ENCODE assay signal across 33 cellular contexts in genomic region chr14:70193396-70193795, GRCh38. TPM values are rescaled to one million over a fixed set of nuclear protein-coding genes. Genes with fewer than 3 reads are reported as not detected.
DNase-seq lines count a peak whose midpoint lies in the region; ATAC-seq and TF ChIP-seq lines count a peak whose summit lies in the region.
"Had no signal": no experiment of that assay in that cellular context is flagged by ENCODE, and none has a peak within 500 bp of the region (broad histone marks: within the 10 kb centered on the region; RNA-seq: fewer than 3 reads in every experiment).

No MANE protein-coding gene starts in this region.

- no peak overlapping the region for H3K27ac ChIP-seq in esophagus muscularis mucosa (replicated peaks in 1 of 4)
- no peak overlapping the region for H3K27ac ChIP-seq in osteoblast (ENCODE audit: low read depth, low read length)
- H3K27ac ChIP-seq: 22Rv1; A549; BLaER1; BLaER1 treated with 17β-estradiol and CSF1 and Interleukin-3, amounts not matched to agents 10 nM and 100 nM; C4-2B had no signal

- H3K36me3 ChIP-seq in esophagus muscularis mucosa (no peaks in the 10 kb centered on the region), osteoblast (ENCODE audit: insufficient read depth, low read length) (no peaks in the 10 kb centered on the region)
- H3K36me3 ChIP-seq: BE2C; BLaER1; BLaER1 treated with 17β-estradiol and CSF1 and Interleukin-3, amounts not matched to agents 10 nM and 100 nM had no signal

- ATAC-seq in GM19455 (IDR thresholded peaks at IDR 0.05; ENCODE audit: unreplicated experiment) = no peak
- ATAC-seq: CD8-positive, alpha-beta T cell had no signal

- H3K4me3 ChIP-seq in esophagus muscularis mucosa (no peak overlapping the region), osteoblast (ENCODE audit: insufficient read depth, low read length) (no peak overlapping the region)
- H3K4me3 ChIP-seq: A549; BLaER1; BLaER1 treated with 17β-estradiol and CSF1 and Interleukin-3, amounts not matched to agents 10 nM and 100 nM had no signal

- DNase-seq in activated naive CD4-positive, alpha-beta T cell treated with anti-CD3 and anti-CD28 coated beads, Interleukin-2, amount 10 ng/mL, durations not matched to agents 7 days and 5 days = no peak
- DNase-seq in esophagus muscularis mucosa (ENCODE audit: extremely low spot score) (peak; percentile 74), osteoblast (ENCODE audit: insufficient read length, low spot score, missing footprints) (peak; percentile 68)
- DNase-seq in activated CD4-positive, alpha-beta T cell treated with anti-CD3 and anti-CD28 coated beads, Interleukin-2, amount 10 ng/mL, durations not matched to agents 7 days and 5 days = no peak
- DNase-seq: 8988T; ACHN; AML-193; BE2C; C1 segment of cervical spinal cord; Calu3; CD4-positive, alpha-beta memory T cell; CD4-positive, alpha-beta T cell; CD4-positive, CD25-positive, alpha-beta regulatory T cell; CD8-positive, alpha-beta memory T cell; CD8-positive, alpha-beta T cell; COR-L47; DMS 273 treated with DMSO at 0.1 percent for 48 hours; DMS153; DMS79; DMS79 treated with DMSO at 0.1 percent for 48 hours; EL had no signal

- H3K4me1 ChIP-seq in esophagus muscularis mucosa = peaks cover 6 to 13% (median 12%) of the 10 kb centered on the region in 4 donors
- no peaks in the 10 kb centered on the region for H3K4me1 ChIP-seq in osteoblast (ENCODE audit: insufficient read depth, low read length)
- H3K4me1 ChIP-seq: A549, BE2C had no signal

- no peaks in the 10 kb centered on the region for H3K36me3 Mint-ChIP-seq in activated naive CD4-positive, alpha-beta T cell treated with anti-CD3 and anti-CD28 coated beads, Interleukin-2, amount 50 U/mL, for 24 hours
- H3K36me3 Mint-ChIP-seq in activated naive CD4-positive, alpha-beta T cell treated with anti-CD3 and anti-CD28 coated beads, Interleukin-2, amount 10 ng/mL, durations not matched to agents 7 days and 5 days = no peaks in the 10 kb centered on the region
- H3K36me3 Mint-ChIP-seq in activated CD4-positive, alpha-beta T cell treated with anti-CD3 and anti-CD28 coated beads, Interleukin-2, amount 10 ng/mL, durations not matched to agents 7 days and 5 days (ENCODE audit: low read depth) = no peaks in the 10 kb centered on the region
- H3K36me3 Mint-ChIP-seq: CD4-positive, alpha-beta memory T cell; CD4-positive, CD25-positive, alpha-beta regulatory T cell; CD8-positive, alpha-beta memory T cell; CD8-positive, alpha-beta T cell had no signal

- H2AFZ ChIP-seq in osteoblast (ENCODE audit: low read length) = no peak overlapping the region

- no peaks in the 10 kb centered on the region for H4K20me1 ChIP-seq in osteoblast (ENCODE audit: insufficient read depth, low read length)

- H3K9me3 Mint-ChIP-seq in activated naive CD4-positive, alpha-beta T cell treated with anti-CD3 and anti-CD28 coated beads, Interleukin-2, amount 50 U/mL, for 24 hours = no peaks in the 10 kb centered on the region
- no peaks in the 10 kb centered on the region for H3K9me3 Mint-ChIP-seq in activated naive CD4-positive, alpha-beta T cell treated with anti-CD3 and anti-CD28 coated beads, Interleukin-2, amount 10 ng/mL, durations not matched to agents 7 days and 5 days
- no peaks in the 10 kb centered on the region for H3K9me3 Mint-ChIP-seq in activated CD4-positive, alpha-beta T cell treated with anti-CD3 and anti-CD28 coated beads, Interleukin-2, amount 10 ng/mL, durations not matched to agents 7 days and 5 days
- H3K9me3 Mint-ChIP-seq: CD4-positive, alpha-beta T cell had no signal

- H3K4me1 Mint-ChIP-seq in activated naive CD4-positive, alpha-beta T cell treated with anti-CD3 and anti-CD28 coated beads, Interleukin-2, amount 50 U/mL, for 24 hours = peaks cover 10% of the 10 kb centered on the region
- peaks cover 10% of the 10 kb centered on the region for H3K4me1 Mint-ChIP-seq in activated naive CD4-positive, alpha-beta T cell treated with anti-CD3 and anti-CD28 coated beads, Interleukin-2, amount 10 ng/mL, durations not matched to agents 7 days and 5 days
- H3K4me1 Mint-ChIP-seq in activated CD4-positive, alpha-beta T cell treated with anti-CD3 and anti-CD28 coated beads, Interleukin-2, amount 10 ng/mL, durations not matched to agents 7 days and 5 days = peaks cover 6% of the 10 kb centered on the region

- peaks cover 60% of the 10 kb centered on the region for H3K27me3 Mint-ChIP-seq in activated naive CD4-positive, alpha-beta T cell treated with anti-CD3 and anti-CD28 coated beads, Interleukin-2, amount 50 U/mL, for 24 hours
- peaks cover 39% of the 10 kb centered on the region for H3K27me3 Mint-ChIP-seq in activated naive CD4-positive, alpha-beta T cell treated with anti-CD3 and anti-CD28 coated beads, Interleukin-2, amount 10 ng/mL, durations not matched to agents 7 days and 5 days
- peaks cover 79% of the 10 kb centered on the region for H3K27me3 Mint-ChIP-seq in activated CD4-positive, alpha-beta T cell treated with anti-CD3 and anti-CD28 coated beads, Interleukin-2, amount 10 ng/mL, durations not matched to agents 7 days and 5 days

- 31% methylated on average over 4 of the region's 4 CpGs for WGBS in esophagus muscularis mucosa

- peaks cover 0 to 10% (median 5%) of the 10 kb centered on the region in 4 donors for H3K9me3 ChIP-seq in esophagus muscularis mucosa
- no peaks in the 10 kb centered on the region for H3K9me3 ChIP-seq in osteoblast (ENCODE audit: low read depth, low read length)
- H3K9me3 ChIP-seq: BE2C, Caco-2 had no signal

- no peak overlapping the region for H3K4me3 Mint-ChIP-seq in activated naive CD4-positive, alpha-beta T cell treated with anti-CD3 and anti-CD28 coated beads, Interleukin-2, amount 50 U/mL, for 24 hours
- H3K4me3 Mint-ChIP-seq in activated naive CD4-positive, alpha-beta T cell treated with anti-CD3 and anti-CD28 coated beads, Interleukin-2, amount 10 ng/mL, durations not matched to agents 7 days and 5 days = no peak overlapping the region
- H3K4me3 Mint-ChIP-seq in activated CD4-positive, alpha-beta T cell treated with anti-CD3 and anti-CD28 coated beads, Interleukin-2, amount 10 ng/mL, durations not matched to agents 7 days and 5 days = no peak overlapping the region
- H3K4me3 Mint-ChIP-seq: B cell; CD4-positive, alpha-beta memory T cell; CD4-positive, alpha-beta T cell; CD4-positive, CD25-positive, alpha-beta regulatory T cell; CD8-positive, alpha-beta memory T cell; CD8-positive, alpha-beta T cell had no signal

- H3K4me2 ChIP-seq in osteoblast (ENCODE audit: insufficient read depth, low read length) = no peak overlapping the region
- H3K4me2 ChIP-seq: A549; BLaER1; BLaER1 treated with 17β-estradiol and CSF1 and Interleukin-3, amounts not matched to agents 10 nM and 100 nM had no signal

- H3K27me3 ChIP-seq in esophagus muscularis mucosa = peaks cover 0 to 57% (median 7%) of the 10 kb centered on the region in 4 donors
- peaks cover 21% of the 10 kb centered on the region for H3K27me3 ChIP-seq in osteoblast (ENCODE audit: insufficient read depth, low read length)

- TF ChIP-seq CTCF in esophagus muscularis mucosa (IDR thresholded peaks at IDR 0.05) (no peak), osteoblast (IDR thresholded peaks at IDR 0.05; ENCODE audit: extremely low read depth, low read depth, low read length) (no peak)

- H3K27ac Mint-ChIP-seq in activated naive CD4-positive, alpha-beta T cell treated with anti-CD3 and anti-CD28 coated beads, Interleukin-2, amount 50 U/mL, for 24 hours = peak overlapping the region; percentile 39
- H3K27ac Mint-ChIP-seq in activated naive CD4-positive, alpha-beta T cell treated with anti-CD3 and anti-CD28 coated beads, Interleukin-2, amount 10 ng/mL, durations not matched to agents 7 days and 5 days = no peak overlapping the region
- H3K27ac Mint-ChIP-seq in activated CD4-positive, alpha-beta T cell treated with anti-CD3 and anti-CD28 coated beads, Interleukin-2, amount 10 ng/mL, durations not matched to agents 7 days and 5 days = no peak overlapping the region
- H3K27ac Mint-ChIP-seq: B cell; CD14-positive monocyte; CD4-positive, alpha-beta memory T cell; CD4-positive, alpha-beta T cell; CD4-positive, CD25-positive, alpha-beta regulatory T cell; CD8-positive, alpha-beta memory T cell; CD8-positive, alpha-beta T cell had no signal

- H3K79me2 ChIP-seq in osteoblast (ENCODE audit: insufficient read depth, low read length) = no peaks in the 10 kb centered on the region

- TF ChIP-seq POLR2A in esophagus muscularis mucosa (IDR thresholded peaks at IDR 0.05; ENCODE audit: low read depth) = no peak

- POLR2A ChIA-PET in activated CD4-positive, alpha-beta T cell treated with anti-CD3 and anti-CD28 coated beads, Interleukin-2, amount 10 ng/mL, durations not matched to agents 7 days and 5 days (lab: Charles Lee) = no interaction called here

- CTCF ChIA-PET in activated naive CD4-positive, alpha-beta T cell treated with anti-CD3 and anti-CD28 coated beads, Interleukin-2, amount 10 ng/mL, durations not matched to agents 7 days and 5 days (lab: Charles Lee) = no interaction called here
- CTCF ChIA-PET in activated CD4-positive, alpha-beta T cell treated with anti-CD3 and anti-CD28 coated beads, Interleukin-2, amount 10 ng/mL, durations not matched to agents 7 days and 5 days (lab: Charles Lee) = no interaction called here

- intact Hi-C loops in esophagus muscularis mucosa (cut with DNase I) = no loop called here

- no peak for TF ChIP-seq EP300 in esophagus muscularis mucosa (IDR thresholded peaks at IDR 0.05)

RNA-seq across cellular contexts. Expression of gene SLC8A3, which starts 4.6 kb away (rescaled TPM):
- total RNA-seq in esophagus muscularis mucosa (1 to 10 TPM in 1 of 4 donors, under 1 TPM in 3; 0.19 to 1.7 (median 0.90) TPM), osteoblast (under 0.01 TPM in 2 replicates)
- not detected for total RNA-seq in activated CD4-positive, alpha-beta T cell treated with anti-CD3 and anti-CD28 coated beads, Interleukin-2, amount 10 ng/mL, durations not matched to agents 7 days and 5 days
- total RNA-seq: A172; A673; Caco-2; Calu3; CD4-positive, alpha-beta memory T cell; CD4-positive, alpha-beta T cell; CD8-positive, alpha-beta T cell had no signal

Comparison
In these comparisons a context has a peak if more than half of its experiments do, and no peak if none do; other contexts are left out.
1. DNase-seq: peak in esophagus muscularis mucosa (single experiment) and osteoblast (single experiment); none in activated naive CD4-positive, alpha-beta T cell treated with anti-CD3 and anti-CD28 coated beads, Interleukin-2, amount 10 ng/mL, durations not matched to agents 7 days and 5 days (single experiment) and activated CD4-positive, alpha-beta T cell treated with anti-CD3 and anti-CD28 coated beads, Interleukin-2, amount 10 ng/mL, durations not matched to agents 7 days and 5 days (single experiment).